In the genomic region with DNA sequence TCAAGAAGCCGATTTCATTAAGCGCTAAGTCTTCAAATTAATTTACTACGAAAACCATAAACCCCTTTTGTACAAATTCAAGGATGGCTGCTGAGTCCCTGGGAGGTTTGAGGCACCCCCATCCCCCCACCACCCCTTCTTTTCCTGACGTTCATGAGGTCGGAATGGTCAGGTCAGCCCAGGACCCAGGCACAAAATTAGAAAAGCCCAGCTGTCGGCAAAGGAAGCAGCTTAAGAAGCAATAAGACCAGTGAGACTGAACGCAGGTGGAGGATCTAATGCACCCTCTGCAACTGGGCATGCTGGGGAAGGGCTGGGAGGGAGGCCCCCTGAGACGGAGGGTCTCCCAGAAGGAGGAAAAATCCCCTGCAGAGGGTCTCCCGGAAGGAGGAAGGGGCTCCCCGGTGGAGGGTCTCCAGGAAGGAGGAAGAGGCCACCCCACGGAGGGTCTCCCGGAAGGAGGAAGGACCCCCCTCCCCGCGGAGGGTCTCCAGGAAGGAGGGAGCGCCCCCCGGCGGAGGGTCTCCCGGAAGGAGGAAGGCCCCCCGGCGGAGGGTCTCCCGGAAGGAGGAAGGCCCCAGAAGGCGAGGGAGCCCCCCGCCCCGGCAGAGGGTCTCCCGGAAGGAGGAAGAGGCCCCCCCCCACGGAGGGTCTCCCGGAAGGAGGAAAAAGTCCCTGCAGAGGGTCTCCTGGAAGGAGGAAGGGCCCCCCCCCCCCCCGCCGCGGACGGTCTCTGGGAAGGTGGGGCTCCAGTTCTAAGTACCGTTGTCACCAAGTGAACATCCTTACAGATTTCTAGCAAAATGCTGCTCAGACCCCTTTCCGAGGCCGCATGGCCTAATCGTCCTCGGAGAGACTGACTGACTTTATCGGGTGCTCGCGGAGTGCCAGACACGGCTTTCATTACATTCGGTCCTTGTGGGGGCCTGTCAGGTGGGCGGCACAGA, we compare ENCODE assay signal across 19 cellular contexts.
DNase-seq lines count a peak whose midpoint lies in the region; FAIRE-seq and TF ChIP-seq lines count a peak whose summit lies in the region.
"Had no signal": no experiment of that assay in that cellular context is flagged by ENCODE, and none has a peak within 500 bp of the region (broad histone marks: within the 10 kb centered on the region; RNA-seq: fewer than 3 reads in every experiment).

No MANE protein-coding gene starts in this region.

- no peak for FAIRE-seq in GM12891 (lab: Jason Lieb, UNC)
- FAIRE-seq: GM19239, HepG2 had no signal

- H3K4me1 ChIP-seq in testis: no peaks in the 10 kb centered on the region

- H3K9me3 ChIP-seq in WERI-Rb-1 (ENCODE audit: severe bottlenecking): peaks cover 10% of the 10 kb centered on the region
- no peaks in the 10 kb centered on the region for H3K9me3 ChIP-seq in testis

- H3K27me3 ChIP-seq in WERI-Rb-1 (ENCODE audit: insufficient read depth, low read depth, severe bottlenecking): no peaks in the 10 kb centered on the region
- H3K27me3 ChIP-seq in testis: no peaks in the 10 kb centered on the region

- TF ChIP-seq POLR2A in testis (IDR thresholded peaks at IDR 0.05) (no peak), GM12891 (IDR thresholded peaks at IDR 0.05; ENCODE audit: low read depth, low read length) (no peak)

- H3K36me3 ChIP-seq in WERI-Rb-1 (no peaks in the 10 kb centered on the region), testis (ENCODE audit: low read depth, missing control alignments) (no peaks in the 10 kb centered on the region)

- WGBS in testis, 2 donors: 65 to 69% methylated on average over 24 to 31 of the region's 42 CpGs

- H3K4me3 ChIP-seq in WERI-Rb-1 (ENCODE audit: low read depth, low read length) (peak overlapping the region; percentile 26), testis (peak overlapping the region; percentile 15 to 38)

- intact Hi-C loops in testis (cut with DNase I; ENCODE audit: low total_unique reads): no loop called here

- TF ChIP-seq CTCF in WERI-Rb-1 (IDR thresholded peaks at IDR 0.05; ENCODE audit: low read depth, low read length): no peak
- TF ChIP-seq CTCF in testis (IDR thresholded peaks at IDR 0.05): no peak

- peak; percentile 72 for DNase-seq in DMS79 treated with DMSO at 0.1 percent for 48 hours (lab: John Stamatoyannopoulos, UW)
- DNase-seq in DMS79 (lab: John Stamatoyannopoulos, UW): no peak
- DNase-seq in WERI-Rb-1: peak; percentile 90
- DNase-seq in mesenteric fat pad (ENCODE audit: low spot score): peak; percentile 81
- DNase-seq in testis: no peak
- DNase-seq in GM12891 (ENCODE audit: insufficient read length, low spot score): no peak
- DNase-seq in NCI-H187 (lab: John Stamatoyannopoulos, UW): no peak
- no peak for DNase-seq in activated naive CD4-positive, alpha-beta T cell (lab: John Stamatoyannopoulos, UW)
- DNase-seq: GDM1, GOT3, KBM-7, NCI-H1105, NCI-H1694, NCI-H510A, NCI-H774, SHP77 treated with DMSO at 0.1 percent for 48 hours had no signal

- peak overlapping the region; percentile 94 for H3K27ac ChIP-seq in WERI-Rb-1
- no peak overlapping the region for H3K27ac ChIP-seq in testis
- H3K27ac ChIP-seq: 22Rv1 had no signal

TF ChIP-seq in GM12891, 5 proteins besides CTCF, POLR2A, EP300 and RAD21:
- TF ChIP-seq POLR2AphosphoS5 (IDR thresholded peaks at IDR 0.05; ENCODE audit: low read depth, low read length) (no peak), TAF1 (IDR thresholded peaks at IDR 0.05; ENCODE audit: low read depth, low read length) (no peak), SPI1 (IDR thresholded peaks at IDR 0.05; ENCODE audit: low read depth, low read length) (no peak), POU2F2 (IDR thresholded peaks at IDR 0.05; ENCODE audit: low read depth, low read length) (no peak), PAX5 (IDR thresholded peaks at IDR 0.05; ENCODE audit: insufficient read depth, low read length, severe bottlenecking) (no peak)

Comparison
In these comparisons a context has a peak if more than half of its experiments do, and no peak if none do; other contexts are left out.
1. DNase-seq: peak in DMS79 treated with DMSO at 0.1 percent for 48 hours (single experiment), WERI-Rb-1 (single experiment) and mesenteric fat pad (single experiment); none in DMS79 (single experiment), testis (single experiment), GM12891 (single experiment), NCI-H187 (0 of 2) and activated naive CD4-positive, alpha-beta T cell (0 of 4).